12 cellular contexts compared by ENCODE assay signal in the genomic region with DNA sequence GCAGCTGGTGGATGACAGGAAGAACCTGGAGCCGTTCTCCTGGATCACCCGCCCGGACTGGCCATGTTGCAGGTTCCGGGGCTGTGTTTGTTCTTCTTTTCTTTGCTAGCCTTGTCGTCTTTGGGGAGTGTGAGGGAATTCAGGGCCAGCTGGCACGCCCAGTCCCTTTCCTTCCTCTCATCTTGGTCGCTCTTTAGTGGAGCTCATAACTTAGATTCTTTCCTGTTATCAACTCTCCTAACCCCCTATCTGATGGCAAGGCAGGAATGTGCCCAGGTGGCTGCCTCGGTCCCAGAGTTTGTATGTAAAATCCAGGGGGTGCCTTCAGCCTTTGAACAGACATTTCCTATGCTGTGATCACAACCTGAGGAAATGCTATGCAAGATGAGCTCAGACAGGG. TPM values are rescaled to one million over a fixed set of nuclear protein-coding genes. Genes with fewer than 3 reads are reported as not detected.
A peak's percentile ranks its signal among the peaks of the same experiment; 100 is the strongest.
DNase-seq lines count a peak whose midpoint lies in the region; TF ChIP-seq lines count a peak whose summit lies in the region.
"Had no signal": no experiment of that assay in that cellular context is flagged by ENCODE, and none has a peak within 500 bp of the region (broad histone marks: within the 10 kb centered on the region; RNA-seq: fewer than 3 reads in every experiment).

No MANE protein-coding gene starts in this region.

- intact Hi-C loops in CD14-positive monocyte (cut with micrococcal nuclease) = loop anchor here in 1 of 2 donors (5.0 kb wide), 1 partner anchor 37 kb away; no protein-coding TSS in a partner anchor
- intact Hi-C loops in activated T-helper 2 cell treated with anti-CD3 and anti-CD28 coated beads, Interferon-gamma antibody, Interleukin-2, Interleukin-4, amounts not matched to agents 10 μg/mL and 5 μg/mL and 100 μg/mL, durations not matched to agents 14 hours and 24 hours and 36 hours (cut with micrococcal nuclease) = loop anchor here (1.0 to 2.0 kb wide), 3 partner anchors 10 to 121 kb away; no protein-coding TSS in a partner anchor

- peak overlapping the region; percentile 98 to 100 (median 99) for H3K27ac Mint-ChIP-seq in CD14-positive monocyte
- no peak overlapping the region for H3K27ac Mint-ChIP-seq in activated T-helper 2 cell treated with anti-CD3 and anti-CD28 coated beads, Interferon-gamma antibody, Interleukin-2, Interleukin-4, amounts not matched to agents 10 μg/mL and 5 μg/mL and 100 μg/mL, durations not matched to agents 14 hours and 24 hours and 36 hours

- peaks cover 3 to 10% of the 10 kb centered on the region in 2 donors for H3K36me3 Mint-ChIP-seq in CD14-positive monocyte
- no peaks in the 10 kb centered on the region for H3K36me3 Mint-ChIP-seq in activated T-helper 2 cell treated with anti-CD3 and anti-CD28 coated beads, Interferon-gamma antibody, Interleukin-2, Interleukin-4, amounts not matched to agents 10 μg/mL and 5 μg/mL and 100 μg/mL, durations not matched to agents 14 hours and 24 hours and 36 hours (ENCODE audit: low read depth)

- peaks cover 82% of the 10 kb centered on the region for H3K4me1 Mint-ChIP-seq in CD14-positive monocyte
- peaks cover 26% of the 10 kb centered on the region for H3K4me1 Mint-ChIP-seq in activated T-helper 2 cell treated with anti-CD3 and anti-CD28 coated beads, Interferon-gamma antibody, Interleukin-2, Interleukin-4, amounts not matched to agents 10 μg/mL and 5 μg/mL and 100 μg/mL, durations not matched to agents 14 hours and 24 hours and 36 hours (ENCODE audit: low read depth)

- H3K9me3 ChIP-seq in muscle layer of duodenum (ENCODE audit: control insufficient read depth in 1 of 2, low read length in 2 of 2) = no peaks in the 10 kb centered on the region
- H3K9me3 ChIP-seq: ascending aorta had no signal

- H3K4me1 ChIP-seq in muscle layer of duodenum (ENCODE audit: control insufficient read depth in 1 of 2, insufficient read depth in 2 of 2, low read length in 2 of 2) = peaks cover 0 to 3% of the 10 kb centered on the region in 2 donors
- H3K4me1 ChIP-seq: ascending aorta had no signal

- H3K27ac ChIP-seq in HL-60 (replicated peaks) (peak overlapping the region; percentile 28; the same call in 1 of the 2 replicates), muscle layer of duodenum (ENCODE audit: low read length) (peak overlapping the region; percentile 32)
- H3K27ac ChIP-seq: ascending aorta had no signal

- H3K4me3 Mint-ChIP-seq in CD14-positive monocyte = peak overlapping the region; percentile 70 to 89
- no peak overlapping the region for H3K4me3 Mint-ChIP-seq in activated T-helper 2 cell treated with anti-CD3 and anti-CD28 coated beads, Interferon-gamma antibody, Interleukin-2, Interleukin-4, amounts not matched to agents 10 μg/mL and 5 μg/mL and 100 μg/mL, durations not matched to agents 14 hours and 24 hours and 36 hours (ENCODE audit: low read depth)

- peaks cover 0 to 2% (median 0%) of the 10 kb centered on the region in 3 donors for H3K27me3 Mint-ChIP-seq in CD14-positive monocyte (ENCODE audit: low read depth in 3 of 3)
- peaks cover 47% of the 10 kb centered on the region for H3K27me3 Mint-ChIP-seq in activated T-helper 2 cell treated with anti-CD3 and anti-CD28 coated beads, Interferon-gamma antibody, Interleukin-2, Interleukin-4, amounts not matched to agents 10 μg/mL and 5 μg/mL and 100 μg/mL, durations not matched to agents 14 hours and 24 hours and 36 hours (ENCODE audit: low read depth)

- DNase-seq in CD14-positive monocyte (ENCODE audit: low spot score) = no peak
- DNase-seq in HL-60 (ENCODE audit: low read depth in 1 of 2, low spot score in 1 of 2) = peak in 1 of 2 experiments; percentile 5
- peak; percentile 18 for DNase-seq in fibroblast of pulmonary artery (ENCODE audit: low read depth)
- DNase-seq in activated T-helper 2 cell treated with anti-CD3 and anti-CD28 coated beads, Interferon-gamma antibody, Interleukin-2, Interleukin-4, amounts not matched to agents 10 μg/mL and 5 μg/mL and 100 μg/mL, durations not matched to agents 14 hours and 24 hours and 36 hours (ENCODE audit: low spot score) = no peak
- DNase-seq in HuH-7.5 (ENCODE audit: low spot score) = no peak
- no peak for DNase-seq in NCI-H526 treated with DMSO at 0.1 percent for 48 hours (lab: John Stamatoyannopoulos, UW)
- DNase-seq in occipital lobe (lab: John Stamatoyannopoulos, UW) = no peak
- DNase-seq: retina had no signal

- peaks cover 0 to 5% (median 0%) of the 10 kb centered on the region in 7 donors for H3K9me3 Mint-ChIP-seq in CD14-positive monocyte
- no peaks in the 10 kb centered on the region for H3K9me3 Mint-ChIP-seq in activated T-helper 2 cell treated with anti-CD3 and anti-CD28 coated beads, Interferon-gamma antibody, Interleukin-2, Interleukin-4, amounts not matched to agents 10 μg/mL and 5 μg/mL and 100 μg/mL, durations not matched to agents 14 hours and 24 hours and 36 hours

- H3K27me3 ChIP-seq in HL-60 (ENCODE audit: insufficient read depth, poor library complexity, severe bottlenecking) = no peaks in the 10 kb centered on the region
- no peaks in the 10 kb centered on the region for H3K27me3 ChIP-seq in muscle layer of duodenum (ENCODE audit: low read depth, low read length)
- H3K27me3 ChIP-seq: ascending aorta had no signal

- H3K4me3 ChIP-seq in HL-60 (replicated peaks; ENCODE audit: insufficient read depth, low read length) (no peak overlapping the region), fibroblast of pulmonary artery (replicated peaks; ENCODE audit: low read depth, low read length) (peak overlapping the region; percentile 8), muscle layer of duodenum (ENCODE audit: low read depth in 1 of 2, low read length in 2 of 2) (no peak overlapping the region)
- H3K4me3 ChIP-seq: ascending aorta had no signal

- TF ChIP-seq CTCF in CD14-positive monocyte (IDR thresholded peaks at IDR 0.05) (no peak), HL-60 (IDR thresholded peaks at IDR 0.05; ENCODE audit: insufficient read depth, low read length) (no peak), fibroblast of pulmonary artery (IDR thresholded peaks at IDR 0.05; ENCODE audit: low read length, missing control alignments) (no peak)

- no peaks in the 10 kb centered on the region for H3K36me3 ChIP-seq in muscle layer of duodenum (ENCODE audit: control insufficient read depth in 1 of 2, insufficient read depth in 2 of 2, low read length in 2 of 2)
- H3K36me3 ChIP-seq: ascending aorta had no signal

RNA-seq across cellular contexts. Expression of a gene that starts 28.8 kb away (rescaled TPM):
- 100 to 1,000 TPM; 157 to 187 TPM for polyA plus RNA-seq in CD14-positive monocyte
- total RNA-seq in activated T-helper 2 cell treated with anti-CD3 and anti-CD28 coated beads, Interferon-gamma antibody, Interleukin-2, Interleukin-4, amounts not matched to agents 10 μg/mL and 5 μg/mL and 100 μg/mL, durations not matched to agents 14 hours and 24 hours and 36 hours = 37.8 and 40.1 TPM in 2 replicates
- 9.8 TPM for total RNA-seq in occipital lobe
- total RNA-seq: NCI-H460, RPMI7951 had no signal
